In genomic region chr16:88892065-88892464, GRCh38 we compare ENCODE assay signal across 17 cellular contexts. TPM values are rescaled to one million over a fixed set of nuclear protein-coding genes. Genes with fewer than 3 reads are reported as not detected.
DNase-seq lines count a peak whose midpoint lies in the region; FAIRE-seq and TF ChIP-seq lines count a peak whose summit lies in the region.
"Had no signal": no experiment of that assay in that cellular context is flagged by ENCODE, and none has a peak within 500 bp of the region (broad histone marks: within the 10 kb centered on the region; RNA-seq: fewer than 3 reads in every experiment).

No MANE protein-coding gene starts in this region.

- H2BK120ac ChIP-seq in H1 (replicated peaks; ENCODE audit: low read depth, low read length) = no peak overlapping the region

- peak overlapping the region in 9 of 11 experiments; percentile 18 to 76 (median 52); a peak in 17 of 22 replicates for H3K4me2 ChIP-seq in BLaER1 treated with 17β-estradiol and CSF1 and Interleukin-3, amounts not matched to agents 10 nM and 100 nM
- H3K4me2 ChIP-seq in H1 (ENCODE audit: insufficient read depth in 1 of 2, low read depth in 2 of 2, low read length in 2 of 2) = no peak overlapping the region
- H3K4me2 ChIP-seq in SK-N-SH = no peak overlapping the region
- H3K4me2 ChIP-seq: GM23338 had no signal

- H3K27ac ChIP-seq in BLaER1 treated with 17β-estradiol and CSF1 and Interleukin-3, amounts not matched to agents 10 nM and 100 nM = peak overlapping the region in 1 of 11 experiments; percentile 26; a peak in 1 of 22 replicates
- H3K27ac ChIP-seq in H1 (ENCODE audit: low read depth, low read length) = no peak overlapping the region
- H3K27ac ChIP-seq in SK-N-SH (ENCODE audit: low read depth in 2 of 2, low read length in 1 of 2) = no peak overlapping the region

- DNase-seq in BE2C (peak; percentile 58), H1 (ENCODE audit: low read depth in 1 of 2, low spot score in 2 of 2) (no peak), progenitor cell of endocrine pancreas (ENCODE audit: low spot score, unreplicated experiment) (no peak), amygdala (lab: John Stamatoyannopoulos, UW) (no peak), DMS114 treated with DMSO at 0.1 percent for 48 hours (lab: John Stamatoyannopoulos, UW; ENCODE audit: unreplicated experiment) (no peak), SK-N-SH (no peak)
- DNase-seq: CD4-positive, CD25-positive, alpha-beta regulatory T cell; HCEC 1CT; HFFc6; IMR-90; KG1 had no signal

- H3F3A ChIP-seq in SK-N-SH (replicated peaks; ENCODE audit: insufficient read depth) = no peaks in the 10 kb centered on the region

- no peaks in the 10 kb centered on the region for H3K9me2 ChIP-seq in SK-N-SH

- H3K27me3 Mint-ChIP-seq in progenitor cell of endocrine pancreas = no peaks in the 10 kb centered on the region
- H3K27me3 Mint-ChIP-seq: CD4-positive, CD25-positive, alpha-beta regulatory T cell had no signal

- no peaks in the 10 kb centered on the region for H3K36me3 ChIP-seq in BE2C
- H3K36me3 ChIP-seq in BLaER1 treated with 17β-estradiol and CSF1 and Interleukin-3, amounts not matched to agents 10 nM and 100 nM = peaks cover 13 to 44% (median 32%) of the 10 kb centered on the region in 11 experiments
- H3K36me3 ChIP-seq in H1 (ENCODE audit: control insufficient read depth in 2 of 4, insufficient read depth in 4 of 4, low read length in 3 of 4) = no peaks in the 10 kb centered on the region
- no peaks in the 10 kb centered on the region for H3K36me3 ChIP-seq in SK-N-SH (replicated peaks in 1 of 2; ENCODE audit: control insufficient read depth in 1 of 2, insufficient read depth in 2 of 2, low read length in 1 of 2)

- H3K56ac ChIP-seq in H1 (replicated peaks; ENCODE audit: insufficient read length, low read depth, low read length) = no peak overlapping the region

- H3K27ac Mint-ChIP-seq in progenitor cell of endocrine pancreas = peak overlapping the region; percentile 83
- H3K27ac Mint-ChIP-seq: CD4-positive, CD25-positive, alpha-beta regulatory T cell; GM23338; HFFc6 had no signal

- no peak overlapping the region for H2BK20ac ChIP-seq in H1 (ENCODE audit: low read length)

- POLR2A ChIA-PET in H1 (lab: Charles Lee; ENCODE audit: partially characterized antibody) = interaction anchor here (1.2 to 1.4 kb wide), 2 partner anchors 9 to 82 kb away, joined by 4 to 8 read pairs; no protein-coding TSS in a partner anchor
- POLR2A ChIA-PET in SK-N-SH (lab: Yijun Ruan, JAX) = no interaction called here

- H4K8ac ChIP-seq in H1 (ENCODE audit: extremely low read depth, insufficient read depth, low read length) = peak overlapping the region; percentile 57; the same call in 1 of the 2 replicates

- no peaks in the 10 kb centered on the region; the same call in 1 of the 2 replicates for H3K4me1 ChIP-seq in BE2C
- peaks cover 33 to 80% (median 69%) of the 10 kb centered on the region in 10 experiments for H3K4me1 ChIP-seq in BLaER1 treated with 17β-estradiol and CSF1 and Interleukin-3, amounts not matched to agents 10 nM and 100 nM
- peaks cover 0 to 4% (median 0%) of the 10 kb centered on the region in 4 experiments; a peak in 1 of 7 replicates for H3K4me1 ChIP-seq in H1 (replicated peaks in 1 of 4; ENCODE audit: control insufficient read depth in 3 of 4, insufficient read depth in 4 of 4, low read length in 3 of 4)
- H3K4me1 ChIP-seq in SK-N-SH (ENCODE audit: control insufficient read depth in 1 of 2, insufficient read depth in 2 of 2, low read depth in 1 of 2, low read length in 1 of 2) = no peaks in the 10 kb centered on the region; a peak in 1 of 4 replicates

- H2BK15ac ChIP-seq in H1 (ENCODE audit: low read length) = no peak overlapping the region

- no peak overlapping the region for H3K23ac ChIP-seq in H1 (ENCODE audit: insufficient read length)

- H2AFZ ChIP-seq in H1 (ENCODE audit: low read length) (no peak overlapping the region), SK-N-SH (ENCODE audit: low read depth) (no peak overlapping the region)
- H2AFZ ChIP-seq: GM23338 had no signal

- H3K4me1 Mint-ChIP-seq in progenitor cell of endocrine pancreas (ENCODE audit: low read depth) = no peaks in the 10 kb centered on the region
- H3K4me1 Mint-ChIP-seq: CD4-positive, CD25-positive, alpha-beta regulatory T cell had no signal

- no peak for TF ChIP-seq POLR2A in H1 (IDR thresholded peaks at IDR 0.05; ENCODE audit: control extremely low read depth in 1 of 2, low read depth in 2 of 2, low read length in 2 of 2)

- no peak overlapping the region; the same call in 1 of the 2 replicates for H2BK5ac ChIP-seq in H1 (ENCODE audit: low read depth, low read length)

- H3K23me2 ChIP-seq in H1 (ENCODE audit: low read depth, low read length) = no peaks in the 10 kb centered on the region

- H3K14ac ChIP-seq in H1 (ENCODE audit: insufficient read length) = no peak overlapping the region

- no peak overlapping the region for H4K5ac ChIP-seq in H1 (ENCODE audit: insufficient read length, low read depth, low read length)

- H3K27me3 ChIP-seq in BE2C (peaks cover 22% of the 10 kb centered on the region; the same call in 1 of the 2 replicates), H1 (replicated peaks in 1 of 4; ENCODE audit: control insufficient read depth in 3 of 4, extremely low read depth in 1 of 4, insufficient read depth in 3 of 4, low read length in 3 of 4) (0 out of 7 replicates have a peak, but pooled peaks cover 0 to 2% (median 0%) of the 10 kb centered on the region in 4 experiments), SK-N-SH (ENCODE audit: insufficient read depth) (peaks cover 42% of the 10 kb centered on the region)
- H3K27me3 ChIP-seq in BLaER1 treated with 17β-estradiol and CSF1 and Interleukin-3, amounts not matched to agents 10 nM and 100 nM = peaks cover 0 to 21% (median 0%) of the 10 kb centered on the region in 11 experiments; a peak in 8 of 22 replicates

- H3K79me2 ChIP-seq in H1 (ENCODE audit: control insufficient read depth in 1 of 2, insufficient read depth in 2 of 2, low read length in 2 of 2) (no peaks in the 10 kb centered on the region), SK-N-SH (ENCODE audit: insufficient read depth) (no peaks in the 10 kb centered on the region)

- H3K9me3 ChIP-seq in BE2C (no peaks in the 10 kb centered on the region; the same call in 1 of the 2 replicates), H1 (ENCODE audit: insufficient read depth in 2 of 2, low read depth in 1 of 2, low read length in 1 of 2) (no peaks in the 10 kb centered on the region), SK-N-SH (no peaks in the 10 kb centered on the region)
- peaks cover 10 to 17% (median 14%) of the 10 kb centered on the region in 11 experiments; a peak in 21 of 22 replicates for H3K9me3 ChIP-seq in BLaER1 treated with 17β-estradiol and CSF1 and Interleukin-3, amounts not matched to agents 10 nM and 100 nM (replicated peaks in 1 of 11)

- peaks cover 3% of the 10 kb centered on the region for H3K36me3 Mint-ChIP-seq in progenitor cell of endocrine pancreas (ENCODE audit: insufficient read depth)
- H3K36me3 Mint-ChIP-seq: CD4-positive, CD25-positive, alpha-beta regulatory T cell had no signal

- H3K9me3 Mint-ChIP-seq in progenitor cell of endocrine pancreas (ENCODE audit: low read depth) = no peaks in the 10 kb centered on the region
- H3K9me3 Mint-ChIP-seq: CD4-positive, CD25-positive, alpha-beta regulatory T cell had no signal

- H4K20me1 ChIP-seq in BLaER1 treated with 17β-estradiol and CSF1 and Interleukin-3, amounts not matched to agents 10 nM and 100 nM = peaks cover 42 to 76% (median 61%) of the 10 kb centered on the region in 11 experiments; a peak in 21 of 22 replicates
- no peaks in the 10 kb centered on the region for H4K20me1 ChIP-seq in H1 (replicated peaks in 1 of 2; ENCODE audit: control insufficient read depth in 1 of 2, insufficient read depth in 2 of 2, low read length in 2 of 2)
- no peaks in the 10 kb centered on the region for H4K20me1 ChIP-seq in SK-N-SH (ENCODE audit: insufficient read depth)

- TF ChIP-seq RAD21 in H1 (IDR thresholded peaks at IDR 0.05 in 1 of 2, conservative IDR thresholded peaks at IDR 0.05 in 1 of 2; ENCODE audit: low read depth in 2 of 2, low read length in 2 of 2) = no peak
- TF ChIP-seq RAD21 in SK-N-SH (IDR thresholded peaks at IDR 0.05; ENCODE audit: low read length) = no peak

- no peak overlapping the region for H4K91ac ChIP-seq in H1 (replicated peaks; ENCODE audit: insufficient read length, low read length)

- 85% methylated on average over 16 of the region's 20 CpGs; no CpG with 5 or more reads in 1 of the 2 experiments for WGBS in H1 (ENCODE audit: extremely low coverage in 1 of 2, insufficient coverage in 1 of 2, insufficient read length in 1 of 2, insufficient replicate concordance in 2 of 2, low coverage in 1 of 2, low lambda C conversion rate in 2 of 2, missing lambda C conversion rate in 1 of 2), 2 experiments
- 42% methylated on average over 9 of the region's 20 CpGs for WGBS in SK-N-SH (ENCODE audit: low lambda C conversion rate)

- H3K9ac ChIP-seq in BLaER1 treated with 17β-estradiol and CSF1 and Interleukin-3, amounts not matched to agents 10 nM and 100 nM = 0 out of 22 replicates have a peak overlapping the region, but pooled peaks of 1 of the 11 experiments have one; percentile 13
- no peak overlapping the region for H3K9ac ChIP-seq in H1 (replicated peaks in 1 of 4; ENCODE audit: extremely low read depth in 1 of 4, low read depth in 3 of 4, low read length in 3 of 4)
- no peak overlapping the region for H3K9ac ChIP-seq in SK-N-SH

- no peak for TF ChIP-seq EP300 in H1 (IDR thresholded peaks at IDR 0.05; ENCODE audit: borderline replicate concordance in 1 of 2, low read depth in 2 of 2, low read length in 2 of 2)
- no peak for TF ChIP-seq EP300 in SK-N-SH (IDR thresholded peaks at IDR 0.05; ENCODE audit: borderline replicate concordance in 1 of 2, low read depth in 1 of 2, low read length in 1 of 2)

- no peak for TF ChIP-seq CTCF in BE2C (IDR thresholded peaks at IDR 0.05; ENCODE audit: low read depth, low read length)
- no peak for TF ChIP-seq CTCF in H1 (IDR thresholded peaks at IDR 0.05; ENCODE audit: control extremely low read depth in 1 of 3, insufficient read depth in 1 of 3, low read depth in 1 of 3, low read length in 3 of 3)
- TF ChIP-seq CTCF in progenitor cell of endocrine pancreas (IDR thresholded peaks at IDR 0.05; ENCODE audit: unreplicated experiment) = no peak
- TF ChIP-seq CTCF in SK-N-SH (IDR thresholded peaks at IDR 0.05) = no peak

- H3K4ac ChIP-seq in H1 (replicated peaks; ENCODE audit: insufficient read length, low read depth, low read length) = no peak overlapping the region

- no peak for FAIRE-seq in H1 (lab: Jason Lieb, UNC)
- FAIRE-seq: A204.1, GM12878 had no signal

- no peak overlapping the region for H2BK12ac ChIP-seq in H1 (ENCODE audit: low read depth, low read length)

- no peak overlapping the region for H2AK5ac ChIP-seq in H1 (ENCODE audit: low read depth, low read length)

- H3K4me3 ChIP-seq in BE2C (ENCODE audit: low read depth, low read length) (no peak overlapping the region), H1 (ENCODE audit: extremely low read depth in 1 of 4, insufficient read depth in 2 of 4, low read depth in 3 of 4, low read length in 4 of 4) (no peak overlapping the region), SK-N-SH (ENCODE audit: low read depth in 2 of 2, low read length in 1 of 2) (no peak overlapping the region)
- no peak overlapping the region for H3K4me3 ChIP-seq in BLaER1 treated with 17β-estradiol and CSF1 and Interleukin-3, amounts not matched to agents 10 nM and 100 nM
- H3K4me3 ChIP-seq: GM12878, GM23338 had no signal

- CTCF ChIA-PET in H1 (lab: Charles Lee; ENCODE audit: partially characterized antibody) (no interaction called here), SK-N-SH (lab: Yijun Ruan, JAX) (no interaction called here)

- H3K79me1 ChIP-seq in H1 (ENCODE audit: low read depth, low read length) = no peaks in the 10 kb centered on the region

- H3K18ac ChIP-seq in H1 (ENCODE audit: extremely low read depth, low read length) = no peak overlapping the region

- H3K4me3 Mint-ChIP-seq in progenitor cell of endocrine pancreas (ENCODE audit: low read depth) = no peak overlapping the region
- H3K4me3 Mint-ChIP-seq: CD4-positive, CD25-positive, alpha-beta regulatory T cell; GM23338; HFFc6 had no signal

RNA-seq across cellular contexts. Expression of gene PABPN1L, which starts 25.6 kb away (rescaled TPM):
- not detected for polyA plus RNA-seq in BE2C (2012; ENCODE audit: insufficient read depth, insufficient read length, low read depth)
- total RNA-seq in H1 (2021; fragmentation: NEBNext Ultra II Directional; extraction: Animal tissue kit (Norgen Biotek cat#: 25700)) = not detected in 2 replicates
- polyA plus RNA-seq in H1 (2011; rRNA removed) = not detected in 2 replicates
- polyA plus RNA-seq in H1 (2011; cell fraction: cytosol; rRNA removed) = not detected
- 0.20 TPM for polyA plus RNA-seq in H1 (2011; cell fraction: nucleus; rRNA removed)
- polyA plus RNA-seq in H1 (2012, experiment 1 of 2) = 0.17 TPM in 1 of 4 replicates, not detected in the others
- polyA plus RNA-seq in H1 (2012, experiment 2 of 2) = not detected
- not detected for polyA plus RNA-seq in H1 (2013, experiment 1 of 2)
- polyA plus RNA-seq in H1 (2013, experiment 2 of 2) = not detected
- not detected in 2 replicates for polyA minus RNA-seq in H1 (2011; rRNA and poly(A)+ RNA removed)
- polyA minus RNA-seq in H1 (2011; cell fraction: cytosol; rRNA and poly(A)+ RNA removed) = not detected
- not detected for polyA minus RNA-seq in H1 (2011; cell fraction: nucleus; rRNA and poly(A)+ RNA removed)
- 0.46 TPM in 1 of 2 replicates, not detected in the other for total RNA-seq in progenitor cell of endocrine pancreas
- not detected in 2 replicates for polyA plus RNA-seq in SK-N-SH (2012; rRNA removed)
- not detected in 2 replicates for polyA plus RNA-seq in SK-N-SH (2012; cell fraction: cytosol; rRNA removed)
- polyA plus RNA-seq in SK-N-SH (2012; cell fraction: nucleus; rRNA removed) = not detected in 2 replicates
- total RNA-seq: CD4-positive, CD25-positive, alpha-beta regulatory T cell; Daoy; GM12878; GM23338; HFFc6; IMR-90 had no signal
- polyA plus RNA-seq: BJ; CD4-positive, CD25-positive, alpha-beta regulatory T cell; GM12878; GM23338; IMR-90 had no signal

RNA-seq across cellular contexts. Expression of gene TRAPPC2L, which starts 35.1 kb away (rescaled TPM):
- polyA plus RNA-seq in BE2C (2012; ENCODE audit: insufficient read depth, insufficient read length, low read depth) = 252 TPM
- 94.0 and 98.7 TPM in 2 replicates for total RNA-seq in H1 (2021; fragmentation: NEBNext Ultra II Directional; extraction: Animal tissue kit (Norgen Biotek cat#: 25700))
- polyA plus RNA-seq in H1 (2011; rRNA removed) = 113 and 133 TPM in 2 replicates
- polyA plus RNA-seq in H1 (2011; cell fraction: cytosol; rRNA removed) = 98.2 TPM
- 131 TPM for polyA plus RNA-seq in H1 (2011; cell fraction: nucleus; rRNA removed)
- 129 to 276 TPM (median 222 TPM) in 4 replicates for polyA plus RNA-seq in H1 (2012, experiment 1 of 2)
- polyA plus RNA-seq in H1 (2012, experiment 2 of 2) = 213 TPM
- 84.6 TPM for polyA plus RNA-seq in H1 (2013, experiment 1 of 2)
- 84.6 TPM for polyA plus RNA-seq in H1 (2013, experiment 2 of 2)
- 61.8 and 63.2 TPM in 2 replicates for polyA minus RNA-seq in H1 (2011; rRNA and poly(A)+ RNA removed)
- 31.9 TPM for polyA minus RNA-seq in H1 (2011; cell fraction: cytosol; rRNA and poly(A)+ RNA removed)
- 47.8 TPM for polyA minus RNA-seq in H1 (2011; cell fraction: nucleus; rRNA and poly(A)+ RNA removed)
- total RNA-seq in progenitor cell of endocrine pancreas = 74.9 and 86.2 TPM in 2 replicates
- 73.9 and 74.4 TPM in 2 replicates for polyA plus RNA-seq in SK-N-SH (2012; rRNA removed)
- polyA plus RNA-seq in SK-N-SH (2012; cell fraction: cytosol; rRNA removed) = 52.1 and 63.3 TPM in 2 replicates
- 68.2 and 74.9 TPM in 2 replicates for polyA plus RNA-seq in SK-N-SH (2012; cell fraction: nucleus; rRNA removed)

RNA-seq across cellular contexts. Expression of gene GALNS, which starts 35.3 kb away (rescaled TPM):
- 15.2 TPM for polyA plus RNA-seq in BE2C (2012; ENCODE audit: insufficient read depth, insufficient read length, low read depth)
- total RNA-seq in H1 (2021; fragmentation: NEBNext Ultra II Directional; extraction: Animal tissue kit (Norgen Biotek cat#: 25700)) = 17.8 and 22.4 TPM in 2 replicates
- polyA plus RNA-seq in H1 (2011; rRNA removed) (8.9 and 12.7 TPM in 2 replicates), SK-N-SH (2012; rRNA removed) (13.8 and 16.5 TPM in 2 replicates)
- 9.8 TPM for polyA plus RNA-seq in H1 (2011; cell fraction: cytosol; rRNA removed)
- polyA plus RNA-seq in H1 (2011; cell fraction: nucleus; rRNA removed) = 28.1 TPM
- 15.7 to 17.2 TPM (median 16.7 TPM) in 4 replicates for polyA plus RNA-seq in H1 (2012, experiment 1 of 2)
- 11.6 TPM for polyA plus RNA-seq in H1 (2012, experiment 2 of 2)
- polyA plus RNA-seq in H1 (2013, experiment 1 of 2) = 14.6 TPM
- polyA plus RNA-seq in H1 (2013, experiment 2 of 2) = 15.0 TPM
- 7.5 and 10.5 TPM in 2 replicates for polyA minus RNA-seq in H1 (2011; rRNA and poly(A)+ RNA removed)
- polyA minus RNA-seq in H1 (2011; cell fraction: cytosol; rRNA and poly(A)+ RNA removed) = 10.6 TPM
- polyA minus RNA-seq in H1 (2011; cell fraction: nucleus; rRNA and poly(A)+ RNA removed) = 22.3 TPM
- total RNA-seq in progenitor cell of endocrine pancreas = 32.7 and 34.6 TPM in 2 replicates
- 12.1 and 15.9 TPM in 2 replicates for polyA plus RNA-seq in SK-N-SH (2012; cell fraction: cytosol; rRNA removed)
- 43.5 and 44.1 TPM in 2 replicates for polyA plus RNA-seq in SK-N-SH (2012; cell fraction: nucleus; rRNA removed)

Comparison
In these comparisons a context has a peak if more than half of its experiments do, and no peak if none do; other contexts are left out.
1. H3K4me2 ChIP-seq: peak in BLaER1 treated with 17β-estradiol and CSF1 and Interleukin-3, amounts not matched to agents 10 nM and 100 nM (9 of 11); none in H1 (0 of 2) and SK-N-SH (single experiment).